ENCODE assay signal across 11 cellular contexts in the genomic region with DNA sequence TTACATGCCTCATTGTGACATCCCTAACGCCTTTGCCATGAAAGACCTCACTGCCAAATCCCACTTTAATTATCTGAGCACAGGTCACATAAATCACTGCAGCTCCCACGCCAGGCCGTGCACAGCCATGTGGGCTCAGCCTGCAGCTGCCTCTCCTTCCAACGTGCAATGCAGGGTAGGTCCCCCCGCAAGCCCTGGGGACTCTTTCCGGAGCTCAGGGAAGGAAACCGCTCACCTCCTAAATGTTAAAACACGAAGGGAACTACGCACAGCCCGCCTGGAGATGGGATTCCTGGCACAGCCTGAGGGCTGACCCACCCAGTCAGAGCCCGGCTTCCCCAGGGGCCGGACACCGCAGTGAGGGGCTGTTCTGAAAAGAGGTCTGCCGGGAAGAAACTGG.
DNase-seq lines count a peak whose midpoint lies in the region; ATAC-seq and TF ChIP-seq lines count a peak whose summit lies in the region.
"Had no signal": no experiment of that assay in that cellular context is flagged by ENCODE, and none has a peak within 500 bp of the region (broad histone marks: within the 10 kb centered on the region; RNA-seq: fewer than 3 reads in every experiment).

No MANE protein-coding gene starts in this region.

- no peaks in the 10 kb centered on the region for H3K27me3 Mint-ChIP-seq in activated CD4-positive, alpha-beta T cell treated with anti-CD3 and anti-CD28 coated beads for 36 hours
- no peaks in the 10 kb centered on the region for H3K27me3 Mint-ChIP-seq in WTC11 (ENCODE audit: low read depth)

- H3K9ac ChIP-seq in iPS-18a (ENCODE audit: low read length) = peak overlapping the region; percentile 4

- no peak overlapping the region for H3K4me3 Mint-ChIP-seq in activated CD4-positive, alpha-beta T cell treated with anti-CD3 and anti-CD28 coated beads for 36 hours
- no peak overlapping the region for H3K4me3 Mint-ChIP-seq in WTC11

- no peaks in the 10 kb centered on the region for H3K9me3 Mint-ChIP-seq in activated CD4-positive, alpha-beta T cell treated with anti-CD3 and anti-CD28 coated beads for 36 hours (ENCODE audit: low read depth)
- no peaks in the 10 kb centered on the region for H3K9me3 Mint-ChIP-seq in WTC11

- H3K36me3 Mint-ChIP-seq in activated CD4-positive, alpha-beta T cell treated with anti-CD3 and anti-CD28 coated beads for 36 hours (ENCODE audit: low read depth) = peaks cover 3% of the 10 kb centered on the region
- H3K36me3 Mint-ChIP-seq in WTC11 = no peaks in the 10 kb centered on the region; the same call in none of the 2 replicates

- TF ChIP-seq CTCF in WTC11 (IDR thresholded peaks at IDR 0.05) (no peak), stomach (IDR thresholded peaks at IDR 0.05) (no peak)

- POLR2A ChIA-PET in activated CD4-positive, alpha-beta T cell treated with anti-CD3 and anti-CD28 coated beads for 36 hours (lab: Charles Lee) = no interaction called here
- POLR2A ChIA-PET in WTC11 (lab: Charles Lee) = no interaction called here

- H3K36me3 ChIP-seq in iPS-18a (ENCODE audit: control insufficient read depth, low read depth, low read length) (no peaks in the 10 kb centered on the region), stomach (no peaks in the 10 kb centered on the region)
- H3K36me3 ChIP-seq: cardiac muscle cell had no signal

- ATAC-seq in activated CD4-positive, alpha-beta T cell treated with anti-CD3 and anti-CD28 coated beads for 36 hours = no peak
- ATAC-seq in WTC11 = no peak

- H3K4me3 ChIP-seq in iPS-18a (ENCODE audit: low read length) = no peak overlapping the region
- no peak overlapping the region for H3K4me3 ChIP-seq in stomach
- H3K4me3 ChIP-seq: cardiac muscle cell had no signal

- H3K27ac ChIP-seq in iPS-18a (ENCODE audit: low read length) (no peak overlapping the region), stomach (peak overlapping the region in 3 of 5 donors; percentile 14 to 70 (median 35))
- H3K27ac ChIP-seq: cardiac muscle cell, foreskin keratinocyte had no signal

- peaks cover 32% of the 10 kb centered on the region for H3K4me1 Mint-ChIP-seq in activated CD4-positive, alpha-beta T cell treated with anti-CD3 and anti-CD28 coated beads for 36 hours
- peaks cover 25% of the 10 kb centered on the region for H3K4me1 Mint-ChIP-seq in WTC11

- no peak for TF ChIP-seq EP300 in stomach (IDR thresholded peaks at IDR 0.05)

- H3K9me3 ChIP-seq in iPS-18a (ENCODE audit: control insufficient read depth, low read depth, low read length) (no peaks in the 10 kb centered on the region), stomach (no peaks in the 10 kb centered on the region)

- CTCF ChIA-PET in activated CD4-positive, alpha-beta T cell treated with anti-CD3 and anti-CD28 coated beads for 36 hours (lab: Charles Lee) = interaction anchor here (0.6 to 0.7 kb wide), 2 partner anchors 39 to 330 kb away, joined by 3 read pairs; no protein-coding TSS in a partner anchor
- CTCF ChIA-PET in WTC11 (lab: Charles Lee) = interaction anchor here (0.7 to 1.6 kb wide), 4 partner anchors 41 to 90 kb away, joined by 3 to 4 read pairs (median 3); no protein-coding TSS in a partner anchor

- DNase-seq in activated CD4-positive, alpha-beta T cell treated with anti-CD3 and anti-CD28 coated beads for 36 hours = no peak
- DNase-seq in activated CD4-positive, alpha-beta T cell treated with anti-CD3 and anti-CD28 coated beads, Interleukin-2, amount 50 U/mL, for 4 hours = no peak
- DNase-seq in WTC11 (ENCODE audit: low spot score) = no peak
- no peak for DNase-seq in stomach
- DNase-seq in cerebellum (ENCODE audit: low spot score) = no peak
- DNase-seq in occipital lobe (lab: John Stamatoyannopoulos, UW) = no peak
- DNase-seq in NCI-H446 treated with DMSO at 0.1 percent for 48 hours (lab: John Stamatoyannopoulos, UW) = no peak
- DNase-seq: NCI-H2081 had no signal

- H3K27me3 ChIP-seq in iPS-18a (ENCODE audit: control insufficient read depth, insufficient read depth, low read length) = no peaks in the 10 kb centered on the region
- no peaks in the 10 kb centered on the region for H3K27me3 ChIP-seq in stomach
- H3K27me3 ChIP-seq: cardiac muscle cell, foreskin keratinocyte had no signal

- no peak for TF ChIP-seq POLR2A in stomach (IDR thresholded peaks at IDR 0.05)

- peak overlapping the region; percentile 51 for H3K27ac Mint-ChIP-seq in activated CD4-positive, alpha-beta T cell treated with anti-CD3 and anti-CD28 coated beads for 36 hours
- peak overlapping the region; percentile 89 for H3K27ac Mint-ChIP-seq in WTC11

- WGBS in stomach, 5 donors = 76 to 91% (median 84%) methylated on average over 14 of the region's 14 CpGs

- H3K4me1 ChIP-seq in iPS-18a (ENCODE audit: control insufficient read depth, low read depth, low read length) = peaks cover 19% of the 10 kb centered on the region
- H3K4me1 ChIP-seq in stomach = peaks cover 13 to 35% (median 19%) of the 10 kb centered on the region in 4 donors

- intact Hi-C loops in activated CD4-positive, alpha-beta T cell treated with anti-CD3 and anti-CD28 coated beads for 36 hours (cut with DNase I, micrococcal nuclease) = loop anchor here in 1 of 2 experiments (1.0 to 5.0 kb wide), 4 partner anchors 103 to 282 kb away; partner anchors contain the start of genes EIF3B, MRM2 and NUDT1
- intact Hi-C loops in stomach (cut with DNase I; ENCODE audit: low total_unique reads) = loop anchor here (10.0 kb wide), 1 partner anchor 120 kb away; no protein-coding TSS in a partner anchor

TF ChIP-seq in WTC11, 78 proteins besides CTCF, POLR2A, EP300 and RAD21 (continues in another document):
- TF ChIP-seq ELF4 (CRISPR knock-in tag; IDR thresholded peaks at IDR 0.05; ENCODE audit: low read depth) (no peak), SMAD3 (CRISPR knock-in tag; IDR thresholded peaks at IDR 0.05; ENCODE audit: borderline replicate concordance) (no peak), NR3C1 (CRISPR knock-in tag; conservative IDR thresholded peaks at IDR 0.05; ENCODE audit: low read depth) (no peak), ATF1 (CRISPR knock-in tag; IDR thresholded peaks at IDR 0.05) (no peak), MXD4 (CRISPR knock-in tag; IDR thresholded peaks at IDR 0.05; ENCODE audit: borderline replicate concordance) (no peak), PRRX2 (CRISPR knock-in tag; IDR thresholded peaks at IDR 0.05) (no peak), ATF3 (CRISPR knock-in tag; conservative IDR thresholded peaks at IDR 0.05) (no peak), SMAD4 (CRISPR knock-in tag; IDR thresholded peaks at IDR 0.05) (no peak), TEAD4 (CRISPR knock-in tag; IDR thresholded peaks at IDR 0.05) (no peak), NFYB (CRISPR knock-in tag; conservative IDR thresholded peaks at IDR 0.05; ENCODE audit: low read depth) (no peak)
- TF ChIP-seq, protein P1, sequence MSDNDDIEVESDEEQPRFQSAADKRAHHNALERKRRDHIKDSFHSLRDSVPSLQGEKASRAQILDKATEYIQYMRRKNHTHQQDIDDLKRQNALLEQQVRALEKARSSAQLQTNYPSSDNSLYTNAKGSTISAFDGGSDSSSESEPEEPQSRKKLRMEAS (CRISPR knock-in tag; IDR thresholded peaks at IDR 0.05) = no peak
- TF ChIP-seq, protein P2, sequence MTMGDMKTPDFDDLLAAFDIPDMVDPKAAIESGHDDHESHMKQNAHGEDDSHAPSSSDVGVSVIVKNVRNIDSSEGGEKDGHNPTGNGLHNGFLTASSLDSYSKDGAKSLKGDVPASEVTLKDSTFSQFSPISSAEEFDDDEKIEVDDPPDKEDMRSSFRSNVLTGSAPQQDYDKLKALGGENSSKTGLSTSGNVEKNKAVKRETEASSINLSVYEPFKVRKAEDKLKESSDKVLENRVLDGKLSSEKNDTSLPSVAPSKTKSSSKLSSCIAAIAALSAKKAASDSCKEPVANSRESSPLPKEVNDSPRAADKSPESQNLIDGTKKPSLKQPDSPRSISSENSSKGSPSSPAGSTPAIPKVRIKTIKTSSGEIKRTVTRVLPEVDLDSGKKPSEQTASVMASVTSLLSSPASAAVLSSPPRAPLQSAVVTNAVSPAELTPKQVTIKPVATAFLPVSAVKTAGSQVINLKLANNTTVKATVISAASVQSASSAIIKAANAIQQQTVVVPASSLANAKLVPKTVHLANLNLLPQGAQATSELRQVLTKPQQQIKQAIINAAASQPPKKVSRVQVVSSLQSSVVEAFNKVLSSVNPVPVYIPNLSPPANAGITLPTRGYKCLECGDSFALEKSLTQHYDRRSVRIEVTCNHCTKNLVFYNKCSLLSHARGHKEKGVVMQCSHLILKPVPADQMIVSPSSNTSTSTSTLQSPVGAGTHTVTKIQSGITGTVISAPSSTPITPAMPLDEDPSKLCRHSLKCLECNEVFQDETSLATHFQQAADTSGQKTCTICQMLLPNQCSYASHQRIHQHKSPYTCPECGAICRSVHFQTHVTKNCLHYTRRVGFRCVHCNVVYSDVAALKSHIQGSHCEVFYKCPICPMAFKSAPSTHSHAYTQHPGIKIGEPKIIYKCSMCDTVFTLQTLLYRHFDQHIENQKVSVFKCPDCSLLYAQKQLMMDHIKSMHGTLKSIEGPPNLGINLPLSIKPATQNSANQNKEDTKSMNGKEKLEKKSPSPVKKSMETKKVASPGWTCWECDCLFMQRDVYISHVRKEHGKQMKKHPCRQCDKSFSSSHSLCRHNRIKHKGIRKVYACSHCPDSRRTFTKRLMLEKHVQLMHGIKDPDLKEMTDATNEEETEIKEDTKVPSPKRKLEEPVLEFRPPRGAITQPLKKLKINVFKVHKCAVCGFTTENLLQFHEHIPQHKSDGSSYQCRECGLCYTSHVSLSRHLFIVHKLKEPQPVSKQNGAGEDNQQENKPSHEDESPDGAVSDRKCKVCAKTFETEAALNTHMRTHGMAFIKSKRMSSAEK (CRISPR knock-in tag; IDR thresholded peaks at IDR 0.05; ENCODE audit: borderline replicate concordance) = no peak
- TF ChIP-seq, protein P3, sequence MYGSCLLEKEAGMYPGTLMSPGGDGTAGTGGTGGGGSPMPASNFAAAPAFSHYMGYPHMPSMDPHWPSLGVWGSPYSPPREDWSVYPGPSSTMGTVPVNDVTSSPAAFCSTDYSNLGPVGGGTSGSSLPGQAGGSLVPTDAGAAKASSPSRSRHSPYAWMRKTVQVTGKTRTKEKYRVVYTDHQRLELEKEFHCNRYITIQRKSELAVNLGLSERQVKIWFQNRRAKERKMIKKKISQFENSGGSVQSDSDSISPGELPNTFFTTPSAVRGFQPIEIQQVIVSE (CRISPR knock-in tag; IDR thresholded peaks at IDR 0.05; ENCODE audit: borderline replicate concordance) = no peak
- TF ChIP-seq, protein P4, sequence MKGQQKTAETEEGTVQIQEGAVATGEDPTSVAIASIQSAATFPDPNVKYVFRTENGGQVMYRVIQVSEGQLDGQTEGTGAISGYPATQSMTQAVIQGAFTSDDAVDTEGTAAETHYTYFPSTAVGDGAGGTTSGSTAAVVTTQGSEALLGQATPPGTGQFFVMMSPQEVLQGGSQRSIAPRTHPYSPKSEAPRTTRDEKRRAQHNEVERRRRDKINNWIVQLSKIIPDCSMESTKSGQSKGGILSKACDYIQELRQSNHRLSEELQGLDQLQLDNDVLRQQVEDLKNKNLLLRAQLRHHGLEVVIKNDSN (CRISPR knock-in tag; IDR thresholded peaks at IDR 0.05) = no peak
